ENCODE assay signal across 11 cellular contexts in the genomic region with DNA sequence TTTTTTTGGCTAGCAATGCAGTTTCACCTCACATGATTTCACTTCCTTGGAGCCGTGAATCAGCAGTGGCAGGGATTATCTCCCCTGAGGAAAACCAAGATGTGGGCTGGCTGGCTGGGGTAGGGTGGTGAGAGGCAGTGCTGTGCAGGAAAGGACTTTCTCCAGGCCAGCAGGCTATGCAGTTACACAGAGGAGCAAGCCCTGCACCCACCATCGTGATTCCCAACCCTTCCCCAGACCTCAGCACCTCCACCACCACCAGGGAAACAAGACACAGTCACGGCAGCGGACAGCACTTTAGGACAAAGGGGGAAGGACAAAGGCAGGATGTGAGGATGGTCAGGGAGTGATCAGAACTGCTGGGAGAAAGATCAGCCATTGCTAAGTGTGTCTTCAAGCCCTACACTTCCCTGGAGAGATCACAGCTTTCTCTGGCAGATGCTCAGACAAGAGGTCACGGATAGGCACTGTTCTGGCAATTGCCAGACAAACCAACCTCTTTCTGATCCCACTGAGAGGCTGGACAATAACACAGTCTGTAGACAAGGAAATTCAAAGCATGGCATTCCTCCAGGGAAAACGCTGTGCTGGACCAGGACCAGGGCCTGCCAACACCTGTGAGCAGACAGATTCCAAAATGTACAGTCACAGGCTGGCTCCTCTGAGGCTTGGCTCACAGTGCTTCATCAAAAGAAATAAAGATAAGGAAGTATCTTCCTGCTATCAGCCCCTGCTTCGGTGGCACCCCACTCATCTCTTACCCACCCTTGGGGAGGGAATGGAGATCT.
A peak's percentile ranks its signal among the peaks of the same experiment; 100 is the strongest.
DNase-seq lines count a peak whose midpoint lies in the region; FAIRE-seq and TF ChIP-seq lines count a peak whose summit lies in the region.
"Had no signal": no experiment of that assay in that cellular context is flagged by ENCODE, and none has a peak within 500 bp of the region (broad histone marks: within the 10 kb centered on the region; RNA-seq: fewer than 3 reads in every experiment).

No MANE protein-coding gene starts in this region.

- dilution Hi-C loops in keratinocyte (cut with MboI; ENCODE audit: extremely low pct_ligation_motif_present, low sequenced_read_pairs), result no loop called here

- H3K27ac ChIP-seq in AG04450 (ENCODE audit: low read depth, low read length), result peak overlapping the region; percentile 31
- no peak overlapping the region for H3K27ac ChIP-seq in keratinocyte (ENCODE audit: control insufficient read depth, insufficient read depth, low read length)
- H3K27ac ChIP-seq: neutrophil, thoracic aorta had no signal

- no peaks in the 10 kb centered on the region for H3K79me2 ChIP-seq in keratinocyte (ENCODE audit: control insufficient read depth, insufficient read depth, low read length)

- no peak overlapping the region for H3K9ac ChIP-seq in keratinocyte (ENCODE audit: control insufficient read depth, extremely low read depth, insufficient read depth, low read length)

- peak overlapping the region; percentile 49 for H2AFZ ChIP-seq in keratinocyte (ENCODE audit: control insufficient read depth, low read length)

- H3K9me1 ChIP-seq in keratinocyte (ENCODE audit: control insufficient read depth, extremely low read depth, insufficient read depth, low read length), result no peaks in the 10 kb centered on the region

- H3K36me3 ChIP-seq in bronchial epithelial cell (ENCODE audit: control insufficient read depth, insufficient read depth, low read length) (no peaks in the 10 kb centered on the region), keratinocyte (ENCODE audit: control insufficient read depth in 2 of 2, extremely low read depth in 1 of 2, insufficient read depth in 2 of 2, low read length in 2 of 2) (no peaks in the 10 kb centered on the region)
- H3K36me3 ChIP-seq: neutrophil, thoracic aorta had no signal

- peaks cover 6% of the 10 kb centered on the region for H3K9me3 ChIP-seq in AG04450 (ENCODE audit: control insufficient read depth, insufficient read depth, low read length)
- H3K9me3 ChIP-seq in keratinocyte (ENCODE audit: control insufficient read depth, low read depth, low read length), result no peaks in the 10 kb centered on the region
- H3K9me3 ChIP-seq: neutrophil, thoracic aorta had no signal

- POLR2A ChIA-PET in AG04450 (lab: Yijun Ruan, JAX), result interaction anchor here (0.7 kb wide), 1 partner anchor 28 kb away, joined by 3 read pairs; no protein-coding TSS in a partner anchor

- H4K20me1 ChIP-seq in keratinocyte (ENCODE audit: control insufficient read depth, extremely low read depth, insufficient read depth, low read length), result no peaks in the 10 kb centered on the region

- peaks cover 15% of the 10 kb centered on the region for H3K4me1 ChIP-seq in keratinocyte (ENCODE audit: control insufficient read depth, extremely low read depth, insufficient read depth, low read length)

- intact Hi-C loops in posterior vena cava (cut with DNase I), result no loop called here

- TF ChIP-seq CTCF in AG04450 (IDR thresholded peaks at IDR 0.05; ENCODE audit: low read depth, low read length) (no peak), bronchial epithelial cell (IDR thresholded peaks at IDR 0.05; ENCODE audit: insufficient read depth, low read length, severe bottlenecking) (no peak), keratinocyte (optimal IDR thresholded peaks at IDR 0.05 in 1 of 3, IDR thresholded peaks at IDR 0.05 in 1 of 3, conservative IDR thresholded peaks at IDR 0.05 in 1 of 3; ENCODE audit: extremely low read depth in 1 of 3, insufficient read depth in 2 of 3, low read length in 3 of 3) (no peak)

- FAIRE-seq in bronchial epithelial cell (lab: Jason Lieb, UNC) (no peak), keratinocyte (lab: Jason Lieb, UNC) (peak; percentile 96)

- no peak overlapping the region for H3K4me3 ChIP-seq in AG04450 (ENCODE audit: low read depth, low read length)
- H3K4me3 ChIP-seq in bronchial epithelial cell (ENCODE audit: low read depth, low read length), result no peak overlapping the region
- H3K4me3 ChIP-seq in keratinocyte (ENCODE audit: control insufficient read depth in 2 of 3, extremely low read depth in 1 of 3, insufficient read depth in 2 of 3, low read depth in 1 of 3, low read length in 3 of 3), result no peak overlapping the region
- H3K4me3 ChIP-seq: thoracic aorta had no signal

- H3K4me2 ChIP-seq in keratinocyte (ENCODE audit: control insufficient read depth, extremely low read depth, insufficient read depth, low read depth, low read length), result peak overlapping the region; percentile 31

- CTCF ChIA-PET in AG04450 (lab: Charles Lee), result interaction anchor here (1.5 kb wide), 1 partner anchor 845 kb away, joined by 6 read pairs; no protein-coding TSS in a partner anchor

- no peak for DNase-seq in AG04450 (ENCODE audit: low read depth, low spot score)
- peak; percentile 45 for DNase-seq in LoVo (ENCODE audit: low spot score)
- peak; percentile 77 for DNase-seq in bronchial epithelial cell (ENCODE audit: low read depth)
- DNase-seq in keratinocyte (ENCODE audit: low read depth, low spot score), result no peak
- no peak for DNase-seq in occipital lobe (lab: John Stamatoyannopoulos, UW)
- no peak for DNase-seq in NK-92 treated with Interleukin-12 subunit alpha and Interleukin-12 subunit beta, amount 100 ng/mL, for 24 hours (lab: John Stamatoyannopoulos, UW)
- DNase-seq in posterior vena cava (ENCODE audit: low spot score), result no peak
- no peak for DNase-seq in stimulated activated CD4-positive, alpha-beta T cell treated with anti-CD3 and anti-CD28 coated beads, Interleukin-4, amount 100 ng/mL, for 24 hours
- DNase-seq: activated effector memory CD4-positive, alpha-beta T cell treated with anti-CD3 and anti-CD28 coated beads, Interleukin-2, amount 50 U/mL, for 16 hours had no signal

- no peaks in the 10 kb centered on the region for H3K27me3 ChIP-seq in AG04450 (ENCODE audit: control insufficient read depth, insufficient read depth, low read length)
- no peaks in the 10 kb centered on the region for H3K27me3 ChIP-seq in bronchial epithelial cell (ENCODE audit: control insufficient read depth, insufficient read depth, low read length)
- H3K27me3 ChIP-seq in keratinocyte (ENCODE audit: control insufficient read depth, extremely low read depth, insufficient read depth, low read length), result no peaks in the 10 kb centered on the region
- H3K27me3 ChIP-seq: neutrophil had no signal

Comparison
In these comparisons a context has a peak if more than half of its experiments do, and no peak if none do; other contexts are left out.
1. DNase-seq: peak in LoVo (single experiment) and bronchial epithelial cell (single experiment); none in AG04450 (single experiment), keratinocyte (single experiment), occipital lobe (single experiment), NK-92 treated with Interleukin-12 subunit alpha and Interleukin-12 subunit beta, amount 100 ng/mL, for 24 hours (single experiment), posterior vena cava (single experiment) and stimulated activated CD4-positive, alpha-beta T cell treated with anti-CD3 and anti-CD28 coated beads, Interleukin-4, amount 100 ng/mL, for 24 hours (single experiment).